26 cellular contexts compared by ENCODE assay signal in the genomic region with DNA sequence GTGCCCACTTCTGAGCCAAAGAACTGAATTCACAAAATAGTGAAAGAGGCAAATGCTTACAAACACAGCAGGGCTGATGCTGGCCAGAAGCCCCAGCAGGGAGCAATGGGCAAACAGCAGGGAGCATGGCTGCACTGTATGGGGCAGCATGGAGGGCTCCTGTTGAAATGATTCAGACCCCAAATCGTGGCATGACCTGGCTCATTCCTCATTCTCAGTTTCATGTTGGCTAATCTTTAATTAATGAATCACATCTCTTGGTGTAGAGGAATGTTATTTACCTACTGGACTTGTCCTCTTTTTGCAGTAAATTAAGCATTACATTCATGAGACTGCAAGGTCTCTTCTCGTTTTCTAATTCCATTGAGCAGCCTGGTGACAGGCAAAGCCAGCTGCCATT.
DNase-seq lines count a peak whose midpoint lies in the region; ATAC-seq, FAIRE-seq and TF ChIP-seq lines count a peak whose summit lies in the region.
"Had no signal": no experiment of that assay in that cellular context is flagged by ENCODE, and none has a peak within 500 bp of the region (broad histone marks: within the 10 kb centered on the region; RNA-seq: fewer than 3 reads in every experiment).

No MANE protein-coding gene starts in this region.

- WGBS in A549 (ENCODE audit: missing lambda C conversion rate): 5% methylated on average over 2 of the region's 2 CpGs
- 33 to 71% methylated on average over 1 to 2 of the region's 2 CpGs for WGBS in endodermal cell (ENCODE audit: insufficient coverage in 1 of 2, insufficient read length in 1 of 2), 2 experiments
- 38% methylated on average over 1 of the region's 2 CpGs for WGBS in mesenchymal stem cell

- H3K36me3 ChIP-seq in endodermal cell (ENCODE audit: control insufficient read depth, insufficient read depth, low read length) (no peaks in the 10 kb centered on the region), mesenchymal stem cell (ENCODE audit: control insufficient read depth in 1 of 2, insufficient read depth in 2 of 2, low read depth in 1 of 2, low read length in 2 of 2) (no peaks in the 10 kb centered on the region)

- H2BK15ac ChIP-seq in mesenchymal stem cell (ENCODE audit: low read depth, poor library complexity, severe bottlenecking): no peak overlapping the region

- H2AK5ac ChIP-seq in mesenchymal stem cell (ENCODE audit: low read length, severe bottlenecking): peak overlapping the region; percentile 67

- no peak overlapping the region for H3K27ac Mint-ChIP-seq in endodermal cell
- H3K27ac Mint-ChIP-seq: CD8-positive, alpha-beta T cell; HFFc6 had no signal

- no peaks in the 10 kb centered on the region for H3K79me1 ChIP-seq in mesenchymal stem cell (replicated peaks; ENCODE audit: low read length, poor library complexity, severe bottlenecking)

- H3K18ac ChIP-seq in mesenchymal stem cell (ENCODE audit: low read depth in 1 of 2, low read length in 2 of 2): no peak overlapping the region

- H2BK12ac ChIP-seq in mesenchymal stem cell (ENCODE audit: low read length in 2 of 2): no peak overlapping the region

- no peak for TF ChIP-seq RAD21 in A549 (conservative IDR thresholded peaks at IDR 0.05 in 1 of 2, IDR thresholded peaks at IDR 0.05 in 1 of 2)

- peak overlapping the region; percentile 77 for H2BK5ac ChIP-seq in mesenchymal stem cell (ENCODE audit: low read depth, low read length, poor library complexity, severe bottlenecking)

- peaks cover 2% of the 10 kb centered on the region for H3K9me3 Mint-ChIP-seq in endodermal cell
- H3K9me3 Mint-ChIP-seq: CD8-positive, alpha-beta T cell; HFFc6 had no signal

- no peak for TF ChIP-seq CTCF in A549 (IDR thresholded peaks at IDR 0.05)
- no peak for TF ChIP-seq CTCF in endodermal cell (conservative IDR thresholded peaks at IDR 0.05)

- peak overlapping the region; percentile 48 for H4K91ac ChIP-seq in mesenchymal stem cell (ENCODE audit: low read length)

- ATAC-seq in A549 (no peak), GM21447 (IDR thresholded peaks at IDR 0.05; ENCODE audit: unreplicated experiment) (no peak), esophagus mucosa (no peak)
- ATAC-seq: CD8-positive, alpha-beta T cell had no signal

- DNase-seq in A549 (ENCODE audit: low read depth in 1 of 2, low spot score in 1 of 2): no peak
- peak; percentile 12 for DNase-seq in HK-2 (ENCODE audit: unreplicated experiment)
- peak; percentile 48 for DNase-seq in endodermal cell
- no peak for DNase-seq in mesenchymal stem cell
- DNase-seq in activated gamma-delta T cell (lab: John Stamatoyannopoulos, UW): no peak
- DNase-seq in T1000 (lab: John Stamatoyannopoulos, UW): no peak
- DNase-seq: AML-193; C1 segment of cervical spinal cord; CD8-positive, alpha-beta T cell; DMS79 treated with DMSO at 0.1 percent for 48 hours; H7; HFFc6; KBM-7; MM.1S; NCI-H1048; NCI-H1436; NCI-H2029; NCI-H2227 treated with DMSO at 0.1 percent for 48 hours; NCI-H510A; NCI-H748 treated with DMSO at 0.1 percent for 48 hours; NK-92 treated with Interleukin-12 subunit alpha and Interleukin-12 subunit beta, amount 100 ng/mL, for 24 hours; SIG-M5; SK-N-SH had no signal

- H3K4me3 Mint-ChIP-seq in endodermal cell: no peak overlapping the region
- H3K4me3 Mint-ChIP-seq: CD8-positive, alpha-beta T cell; HFFc6 had no signal

- no peak overlapping the region for H3K14ac ChIP-seq in mesenchymal stem cell (ENCODE audit: low read length in 2 of 2)

- H3K4me1 ChIP-seq in A549 (peaks cover 3% of the 10 kb centered on the region; the same call in 1 of the 3 replicates), endodermal cell (ENCODE audit: control insufficient read depth, insufficient read depth, low read length) (peaks cover 6% of the 10 kb centered on the region), mesenchymal stem cell (ENCODE audit: control insufficient read depth, insufficient read depth, low read depth, low read length) (peaks cover 11% of the 10 kb centered on the region)

- no peak overlapping the region for H2BK120ac ChIP-seq in mesenchymal stem cell (ENCODE audit: low read depth, low read length)

- H3K27me3 ChIP-seq in endodermal cell (ENCODE audit: control insufficient read depth, insufficient read depth, low read length, poor library complexity, severe bottlenecking) (no peaks in the 10 kb centered on the region), mesenchymal stem cell (ENCODE audit: control insufficient read depth in 1 of 2, insufficient read depth in 1 of 2, low read length in 2 of 2) (no peaks in the 10 kb centered on the region)

- H3K4me2 ChIP-seq in A549: peak overlapping the region; percentile 42; the same call in 2 of the 3 replicates
- H3K4me2 ChIP-seq in mesenchymal stem cell (ENCODE audit: low read length, poor library complexity, severe bottlenecking): peak overlapping the region; percentile 14
- H3K4me2 ChIP-seq: SK-N-SH had no signal

- POLR2A ChIA-PET in A549 (lab: Yijun Ruan, JAX): no interaction called here

- peaks cover 13% of the 10 kb centered on the region for H3K4me1 Mint-ChIP-seq in endodermal cell

- H3K4me3 ChIP-seq in A549: no peak overlapping the region
- H3K4me3 ChIP-seq in endodermal cell (ENCODE audit: low read length): no peak overlapping the region
- no peak overlapping the region for H3K4me3 ChIP-seq in mesenchymal stem cell (ENCODE audit: insufficient read depth in 1 of 2, low read depth in 1 of 2, low read length in 2 of 2)

- no peak for TF ChIP-seq EP300 in A549 (IDR thresholded peaks at IDR 0.05)

- FAIRE-seq in A549 (lab: Jason Lieb, UNC): no peak

- H3K9me3 ChIP-seq in A549 (no peaks in the 10 kb centered on the region), endodermal cell (ENCODE audit: control insufficient read depth, low read length) (no peaks in the 10 kb centered on the region), mesenchymal stem cell (ENCODE audit: control insufficient read depth, low read length) (no peaks in the 10 kb centered on the region)
- H3K9me3 ChIP-seq: SK-N-SH had no signal

- no peak overlapping the region for H4K8ac ChIP-seq in mesenchymal stem cell (ENCODE audit: low read length)

- no peaks in the 10 kb centered on the region for H3K36me3 Mint-ChIP-seq in endodermal cell (ENCODE audit: low read depth)
- H3K36me3 Mint-ChIP-seq: CD8-positive, alpha-beta T cell had no signal

- H3K9ac ChIP-seq in endodermal cell (ENCODE audit: extremely low read depth, low read length, poor library complexity, severe bottlenecking): no peak overlapping the region
- H3K9ac ChIP-seq in mesenchymal stem cell (ENCODE audit: low read length): no peak overlapping the region
- H3K9ac ChIP-seq: SK-N-SH had no signal

- no peak overlapping the region for H3K23ac ChIP-seq in mesenchymal stem cell (ENCODE audit: low read length in 2 of 2)

- H3K27ac ChIP-seq in A549 (no peak overlapping the region), endodermal cell (ENCODE audit: low read depth, low read length) (no peak overlapping the region), mesenchymal stem cell (ENCODE audit: low read length, poor library complexity, severe bottlenecking) (peak overlapping the region; percentile 95)
- H3K27ac ChIP-seq: 22Rv1 had no signal

- no peak overlapping the region for H3K4ac ChIP-seq in mesenchymal stem cell (ENCODE audit: low read depth in 1 of 2, low read length in 2 of 2)

- H3K27me3 Mint-ChIP-seq in endodermal cell (ENCODE audit: insufficient read depth): no peaks in the 10 kb centered on the region

- CTCF ChIA-PET in A549 (lab: Yijun Ruan, JAX): no interaction called here

- no peak for TF ChIP-seq POLR2A in A549 (IDR thresholded peaks at IDR 0.05; ENCODE audit: low read length)

- H2AFZ ChIP-seq in mesenchymal stem cell (ENCODE audit: low read depth, low read length): no peak overlapping the region

TF ChIP-seq in A549, 52 proteins besides CTCF, POLR2A, EP300 and RAD21 (continues in another document):
- TF ChIP-seq POLR2AphosphoS2 (conservative IDR thresholded peaks at IDR 0.05; ENCODE audit: low read length) (no peak), EHMT2 (IDR thresholded peaks at IDR 0.05; ENCODE audit: low read depth) (no peak), SREBF2 (IDR thresholded peaks at IDR 0.05) (no peak), HDAC2 (IDR thresholded peaks at IDR 0.05) (no peak), SMC3 (IDR thresholded peaks at IDR 0.05) (no peak), EHF (CRISPR knock-in tag; IDR thresholded peaks at IDR 0.05) (no peak), NFE2L2 (conservative IDR thresholded peaks at IDR 0.05; ENCODE audit: low read length) (no peak), ZSCAN20 (CRISPR knock-in tag; IDR thresholded peaks at IDR 0.05) (no peak), CEBPB (IDR thresholded peaks at IDR 0.05) (no peak)
- TF ChIP-seq, protein P1, sequence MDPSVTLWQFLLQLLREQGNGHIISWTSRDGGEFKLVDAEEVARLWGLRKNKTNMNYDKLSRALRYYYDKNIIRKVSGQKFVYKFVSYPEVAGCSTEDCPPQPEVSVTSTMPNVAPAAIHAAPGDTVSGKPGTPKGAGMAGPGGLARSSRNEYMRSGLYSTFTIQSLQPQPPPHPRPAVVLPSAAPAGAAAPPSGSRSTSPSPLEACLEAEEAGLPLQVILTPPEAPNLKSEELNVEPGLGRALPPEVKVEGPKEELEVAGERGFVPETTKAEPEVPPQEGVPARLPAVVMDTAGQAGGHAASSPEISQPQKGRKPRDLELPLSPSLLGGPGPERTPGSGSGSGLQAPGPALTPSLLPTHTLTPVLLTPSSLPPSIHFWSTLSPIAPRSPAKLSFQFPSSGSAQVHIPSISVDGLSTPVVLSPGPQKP (IDR thresholded peaks at IDR 0.05; ENCODE audit: low read depth, low read length): no peak
- TF ChIP-seq, protein P2, sequence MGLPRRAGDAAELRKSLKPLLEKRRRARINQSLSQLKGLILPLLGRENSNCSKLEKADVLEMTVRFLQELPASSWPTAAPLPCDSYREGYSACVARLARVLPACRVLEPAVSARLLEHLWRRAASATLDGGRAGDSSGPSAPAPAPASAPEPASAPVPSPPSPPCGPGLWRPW (IDR thresholded peaks at IDR 0.05): no peak
- TF ChIP-seq, protein P3, sequence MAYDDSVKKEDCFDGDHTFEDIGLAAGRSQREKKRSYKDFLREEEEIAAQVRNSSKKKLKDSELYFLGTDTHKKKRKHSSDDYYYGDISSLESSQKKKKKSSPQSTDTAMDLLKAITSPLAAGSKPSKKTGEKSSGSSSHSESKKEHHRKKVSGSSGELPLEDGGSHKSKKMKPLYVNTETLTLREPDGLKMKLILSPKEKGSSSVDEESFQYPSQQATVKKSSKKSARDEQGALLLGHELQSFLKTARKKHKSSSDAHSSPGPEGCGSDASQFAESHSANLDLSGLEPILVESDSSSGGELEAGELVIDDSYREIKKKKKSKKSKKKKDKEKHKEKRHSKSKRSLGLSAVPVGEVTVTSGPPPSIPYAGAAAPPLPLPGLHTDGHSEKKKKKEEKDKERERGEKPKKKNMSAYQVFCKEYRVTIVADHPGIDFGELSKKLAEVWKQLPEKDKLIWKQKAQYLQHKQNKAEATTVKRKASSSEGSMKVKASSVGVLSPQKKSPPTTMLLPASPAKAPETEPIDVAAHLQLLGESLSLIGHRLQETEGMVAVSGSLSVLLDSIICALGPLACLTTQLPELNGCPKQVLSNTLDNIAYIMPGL (CRISPR knock-in tag; IDR thresholded peaks at IDR 0.05; ENCODE audit: borderline replicate concordance): no peak

Comparison
In these comparisons a context has a peak if more than half of its experiments do, and no peak if none do; other contexts are left out.
1. DNase-seq: peak in HK-2 (single experiment) and endodermal cell (single experiment); none in A549 (0 of 2), mesenchymal stem cell (single experiment), activated gamma-delta T cell (single experiment) and T1000 (single experiment).